11 cellular contexts compared by ENCODE assay signal in the genomic region with DNA sequence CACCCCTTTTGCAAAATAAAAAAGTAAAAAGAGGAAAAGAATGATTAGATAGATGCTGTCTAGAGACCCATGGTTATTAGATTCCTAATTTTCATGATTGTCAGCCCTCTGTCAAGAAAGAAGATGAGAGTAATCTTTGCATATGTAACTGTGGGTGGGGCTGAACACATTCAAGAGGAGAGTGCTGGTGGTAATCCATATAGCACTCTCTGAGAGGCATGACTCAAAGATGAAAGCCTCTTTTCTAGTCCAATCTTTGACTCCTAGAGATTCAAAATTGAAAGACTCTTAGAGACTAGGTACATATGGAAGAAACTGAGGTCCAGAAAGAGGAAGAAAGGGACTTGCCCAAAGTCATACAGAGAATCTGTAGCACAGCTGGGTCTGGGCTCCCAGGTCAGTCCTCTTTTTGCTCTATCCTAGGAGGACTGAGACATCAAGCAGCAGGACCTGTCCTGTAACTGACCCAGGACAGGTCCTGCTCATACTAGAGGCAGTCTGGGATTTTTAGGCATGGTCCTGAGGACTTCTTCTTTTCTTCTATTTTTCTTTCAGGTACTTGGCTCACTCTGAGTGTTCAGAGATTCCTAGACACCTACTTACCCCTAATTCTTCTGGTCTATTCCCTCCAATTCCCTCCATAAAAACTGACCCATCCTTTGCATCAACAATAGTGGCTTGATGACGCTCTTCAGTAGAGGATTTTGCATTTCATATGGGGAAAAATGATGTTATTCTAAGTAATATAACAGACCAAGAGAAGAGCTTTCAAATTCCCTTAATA. TPM values are rescaled to one million over a fixed set of nuclear protein-coding genes. Genes with fewer than 3 reads are reported as not detected.
DNase-seq lines count a peak whose midpoint lies in the region; ATAC-seq and TF ChIP-seq lines count a peak whose summit lies in the region.
"Had no signal": no experiment of that assay in that cellular context is flagged by ENCODE, and none has a peak within 500 bp of the region (broad histone marks: within the 10 kb centered on the region; RNA-seq: fewer than 3 reads in every experiment).

No MANE protein-coding gene starts in this region.

- H3K4me2 ChIP-seq in MM.1S (ENCODE audit: low read depth, low read length) = peak overlapping the region; percentile 23; the same call in 1 of the 2 replicates

- H3K9me2 ChIP-seq in MM.1S (replicated peaks; ENCODE audit: insufficient read depth, low read length) = no peaks in the 10 kb centered on the region

- H3K27ac ChIP-seq in MM.1S (ENCODE audit: low read length) = peak overlapping the region; percentile 58; the same call in 1 of the 2 replicates
- H3K27ac ChIP-seq in gastroesophageal sphincter = no peak overlapping the region

- no peaks in the 10 kb centered on the region for H4K20me1 ChIP-seq in MM.1S (ENCODE audit: insufficient read depth, low read length)

- TF ChIP-seq EP300 in gastroesophageal sphincter (IDR thresholded peaks at IDR 0.05) = no peak

- H3K4me1 ChIP-seq in MM.1S (ENCODE audit: low read length) (peaks cover 83% of the 10 kb centered on the region), gastroesophageal sphincter (no peaks in the 10 kb centered on the region)
- H3K4me1 ChIP-seq: sigmoid colon had no signal

- peaks cover 15% of the 10 kb centered on the region for H3K36me3 Mint-ChIP-seq in memory B cell
- H3K36me3 Mint-ChIP-seq: type B pancreatic cell had no signal

- ATAC-seq in GM21360 (IDR thresholded peaks at IDR 0.05; ENCODE audit: unreplicated experiment) (peak; percentile 31), memory B cell (ENCODE audit: low read depth) (peak; percentile 37), gastroesophageal sphincter (no peak)

- H3K27me3 Mint-ChIP-seq in memory B cell = no peaks in the 10 kb centered on the region
- H3K27me3 Mint-ChIP-seq: type B pancreatic cell had no signal

- peak; percentile 45 for DNase-seq in GM12865 (ENCODE audit: low read depth)
- no peak for DNase-seq in MM.1S
- DNase-seq in memory B cell (ENCODE audit: low spot score in 2 of 2) = no peak
- DNase-seq in NCI-H187 (lab: John Stamatoyannopoulos, UW) = no peak
- no peak for DNase-seq in NCI-H1436 treated with DMSO at 0.1 percent for 48 hours (lab: John Stamatoyannopoulos, UW)
- DNase-seq in cerebellum (ENCODE audit: low spot score) = no peak
- DNase-seq: NCI-H2029 treated with DMSO at 0.1 percent for 48 hours, sigmoid colon had no signal

- TF ChIP-seq CTCF in GM12865 (IDR thresholded peaks at IDR 0.05; ENCODE audit: insufficient read depth, low read depth, low read length, missing control alignments) = no peak
- no peak for TF ChIP-seq CTCF in MM.1S (IDR thresholded peaks at IDR 0.05; ENCODE audit: low read length)
- no peak for TF ChIP-seq CTCF in gastroesophageal sphincter (IDR thresholded peaks at IDR 0.05)

- H3K4me3 ChIP-seq in GM12865 (ENCODE audit: low read depth, low read length) (peak overlapping the region; percentile 46), MM.1S (ENCODE audit: low read length) (no peak overlapping the region), gastroesophageal sphincter (peak overlapping the region in 1 of 2 donors; percentile 18)

- H3K27ac Mint-ChIP-seq in memory B cell = peak overlapping the region; percentile 93
- H3K27ac Mint-ChIP-seq: type B pancreatic cell had no signal

- H3K9me3 Mint-ChIP-seq in memory B cell = no peaks in the 10 kb centered on the region
- H3K9me3 Mint-ChIP-seq: type B pancreatic cell had no signal

- H3K79me2 ChIP-seq in MM.1S (ENCODE audit: low read length) = no peaks in the 10 kb centered on the region

- no peak overlapping the region for H2AFZ ChIP-seq in MM.1S (ENCODE audit: low read length)

- H3K9ac ChIP-seq in MM.1S (ENCODE audit: low read length) = no peak overlapping the region

- H3K9me3 ChIP-seq in MM.1S (replicated peaks; ENCODE audit: insufficient read depth, low read length) = no peaks in the 10 kb centered on the region
- no peaks in the 10 kb centered on the region for H3K9me3 ChIP-seq in gastroesophageal sphincter
- H3K9me3 ChIP-seq: sigmoid colon had no signal

- H3F3A ChIP-seq in MM.1S (ENCODE audit: insufficient read depth, low read length) = peaks cover 29% of the 10 kb centered on the region

- peak overlapping the region; percentile 91 for H3K4me3 Mint-ChIP-seq in memory B cell
- H3K4me3 Mint-ChIP-seq: type B pancreatic cell had no signal

- TF ChIP-seq POLR2A in gastroesophageal sphincter (IDR thresholded peaks at IDR 0.05) = no peak

- no peaks in the 10 kb centered on the region for H3K27me3 ChIP-seq in MM.1S (replicated peaks; ENCODE audit: insufficient read depth, low read length)
- H3K27me3 ChIP-seq in gastroesophageal sphincter = no peaks in the 10 kb centered on the region
- H3K27me3 ChIP-seq: sigmoid colon had no signal

- peaks cover 50% of the 10 kb centered on the region for H3K4me1 Mint-ChIP-seq in memory B cell

- 43% methylated on average over 1 of the region's 1 CpG; no CpG with 5 or more reads in 1 of the 2 donors for WGBS in gastroesophageal sphincter (ENCODE audit: low coverage in 1 of 2), 2 donors

- H3K36me3 ChIP-seq in MM.1S (replicated peaks; ENCODE audit: insufficient read depth, low read length) (no peaks in the 10 kb centered on the region), gastroesophageal sphincter (no peaks in the 10 kb centered on the region)
- H3K36me3 ChIP-seq: sigmoid colon had no signal

RNA-seq across cellular contexts. Expression of a gene that starts 23.8 kb away (rescaled TPM):
- total RNA-seq in cerebellum (16.9 TPM), gastroesophageal sphincter (100 to 1,000 TPM in 2 of 4 donors, 10 to 100 TPM in 2; 22.3 to 253 (median 97.0) TPM)
